Comparison of ENCODE assay signal across 1 cellular context in the genomic region with DNA sequence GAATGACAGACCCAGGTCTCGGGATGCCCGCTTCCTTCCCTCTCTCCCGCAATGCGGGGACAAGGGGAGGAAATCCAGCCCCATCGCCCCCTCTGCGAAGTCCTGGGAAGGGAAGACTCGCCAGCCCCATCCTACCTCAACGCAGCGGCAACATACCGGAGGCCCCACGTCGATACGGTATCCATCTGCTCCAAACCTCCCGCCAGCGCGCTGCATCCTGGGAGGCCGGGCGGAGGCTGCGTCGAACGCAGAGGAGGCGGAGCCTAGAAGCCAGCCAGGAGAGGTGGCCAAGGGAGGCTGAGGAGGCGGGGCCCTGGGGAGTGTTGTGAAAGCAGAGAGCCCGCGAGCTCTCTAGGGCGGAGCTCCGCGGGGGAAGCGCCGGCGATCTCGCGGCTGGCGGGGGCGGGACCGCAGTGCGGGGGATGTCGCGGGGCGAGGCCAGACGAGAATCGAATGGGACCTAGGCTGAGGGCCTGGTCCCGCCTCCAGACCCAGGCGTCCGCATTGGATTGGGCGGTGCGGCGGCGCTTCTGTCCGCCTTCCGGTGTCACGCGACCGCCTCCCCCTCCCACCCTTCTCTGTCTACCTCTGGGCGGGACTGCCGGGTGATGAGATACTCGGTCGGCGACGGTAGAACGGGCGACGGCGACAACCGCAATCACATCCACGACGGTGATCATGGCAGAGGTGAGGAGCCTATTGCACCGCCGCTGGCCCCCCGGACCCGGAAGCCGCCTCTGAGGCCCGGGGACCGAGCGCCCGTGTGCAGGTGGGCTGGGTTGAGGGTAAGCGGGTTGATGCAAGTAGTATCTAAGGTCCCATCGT.
TF ChIP-seq lines count a peak whose summit lies in the region.

A gene (minus strand): TSS at position 219 of the 825 bp plus-strand sequence. CDS start 7,559 bp downstream, outside the sequence.
A gene (plus strand): TSS at position 571 of the 825 bp plus-strand sequence. CDS start 108 bp downstream, at position 679.

TF ChIP-seq in HepG2, 621 proteins besides CTCF, POLR2A, EP300 and RAD21 (continued from another document and continues in another):
- TF ChIP-seq, protein P1, sequence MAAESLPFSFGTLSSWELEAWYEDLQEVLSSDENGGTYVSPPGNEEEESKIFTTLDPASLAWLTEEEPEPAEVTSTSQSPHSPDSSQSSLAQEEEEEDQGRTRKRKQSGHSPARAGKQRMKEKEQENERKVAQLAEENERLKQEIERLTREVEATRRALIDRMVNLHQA (CRISPR knock-in tag; IDR thresholded peaks at IDR 0.05): no peak
- TF ChIP-seq, protein P2, sequence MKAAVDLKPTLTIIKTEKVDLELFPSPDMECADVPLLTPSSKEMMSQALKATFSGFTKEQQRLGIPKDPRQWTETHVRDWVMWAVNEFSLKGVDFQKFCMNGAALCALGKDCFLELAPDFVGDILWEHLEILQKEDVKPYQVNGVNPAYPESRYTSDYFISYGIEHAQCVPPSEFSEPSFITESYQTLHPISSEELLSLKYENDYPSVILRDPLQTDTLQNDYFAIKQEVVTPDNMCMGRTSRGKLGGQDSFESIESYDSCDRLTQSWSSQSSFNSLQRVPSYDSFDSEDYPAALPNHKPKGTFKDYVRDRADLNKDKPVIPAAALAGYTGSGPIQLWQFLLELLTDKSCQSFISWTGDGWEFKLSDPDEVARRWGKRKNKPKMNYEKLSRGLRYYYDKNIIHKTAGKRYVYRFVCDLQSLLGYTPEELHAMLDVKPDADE (CRISPR knock-in tag; IDR thresholded peaks at IDR 0.05): no peak
- TF ChIP-seq, protein P3, sequence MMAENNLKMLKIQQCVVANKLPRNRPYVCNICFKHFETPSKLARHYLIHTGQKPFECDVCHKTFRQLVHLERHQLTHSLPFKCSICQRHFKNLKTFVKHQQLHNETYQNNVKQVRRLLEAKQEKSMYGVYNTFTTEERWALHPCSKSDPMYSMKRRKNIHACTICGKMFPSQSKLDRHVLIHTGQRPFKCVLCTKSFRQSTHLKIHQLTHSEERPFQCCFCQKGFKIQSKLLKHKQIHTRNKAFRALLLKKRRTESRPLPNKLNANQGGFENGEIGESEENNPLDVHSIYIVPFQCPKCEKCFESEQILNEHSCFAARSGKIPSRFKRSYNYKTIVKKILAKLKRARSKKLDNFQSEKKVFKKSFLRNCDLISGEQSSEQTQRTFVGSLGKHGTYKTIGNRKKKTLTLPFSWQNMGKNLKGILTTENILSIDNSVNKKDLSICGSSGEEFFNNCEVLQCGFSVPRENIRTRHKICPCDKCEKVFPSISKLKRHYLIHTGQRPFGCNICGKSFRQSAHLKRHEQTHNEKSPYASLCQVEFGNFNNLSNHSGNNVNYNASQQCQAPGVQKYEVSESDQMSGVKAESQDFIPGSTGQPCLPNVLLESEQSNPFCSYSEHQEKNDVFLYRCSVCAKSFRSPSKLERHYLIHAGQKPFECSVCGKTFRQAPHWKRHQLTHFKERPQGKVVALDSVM (CRISPR knock-in tag; IDR thresholded peaks at IDR 0.05): peak; percentile 45; the same call in 1 of the 2 replicates
- TF ChIP-seq ZNF772 (CRISPR knock-in tag; IDR thresholded peaks at IDR 0.05): no peak
- TF ChIP-seq ZNF235 (CRISPR knock-in tag; IDR thresholded peaks at IDR 0.05; ENCODE audit: borderline replicate concordance): no peak
- no peak for TF ChIP-seq NFATC3 (CRISPR knock-in tag; IDR thresholded peaks at IDR 0.05)
- TF ChIP-seq, protein P4, sequence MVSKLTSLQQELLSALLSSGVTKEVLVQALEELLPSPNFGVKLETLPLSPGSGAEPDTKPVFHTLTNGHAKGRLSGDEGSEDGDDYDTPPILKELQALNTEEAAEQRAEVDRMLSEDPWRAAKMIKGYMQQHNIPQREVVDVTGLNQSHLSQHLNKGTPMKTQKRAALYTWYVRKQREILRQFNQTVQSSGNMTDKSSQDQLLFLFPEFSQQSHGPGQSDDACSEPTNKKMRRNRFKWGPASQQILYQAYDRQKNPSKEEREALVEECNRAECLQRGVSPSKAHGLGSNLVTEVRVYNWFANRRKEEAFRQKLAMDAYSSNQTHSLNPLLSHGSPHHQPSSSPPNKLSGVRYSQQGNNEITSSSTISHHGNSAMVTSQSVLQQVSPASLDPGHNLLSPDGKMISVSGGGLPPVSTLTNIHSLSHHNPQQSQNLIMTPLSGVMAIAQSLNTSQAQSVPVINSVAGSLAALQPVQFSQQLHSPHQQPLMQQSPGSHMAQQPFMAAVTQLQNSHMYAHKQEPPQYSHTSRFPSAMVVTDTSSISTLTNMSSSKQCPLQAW (CRISPR knock-in tag; IDR thresholded peaks at IDR 0.05): 0 out of 2 replicates have a peak, but pooled peaks have one; percentile 25
- TF ChIP-seq, protein P5, sequence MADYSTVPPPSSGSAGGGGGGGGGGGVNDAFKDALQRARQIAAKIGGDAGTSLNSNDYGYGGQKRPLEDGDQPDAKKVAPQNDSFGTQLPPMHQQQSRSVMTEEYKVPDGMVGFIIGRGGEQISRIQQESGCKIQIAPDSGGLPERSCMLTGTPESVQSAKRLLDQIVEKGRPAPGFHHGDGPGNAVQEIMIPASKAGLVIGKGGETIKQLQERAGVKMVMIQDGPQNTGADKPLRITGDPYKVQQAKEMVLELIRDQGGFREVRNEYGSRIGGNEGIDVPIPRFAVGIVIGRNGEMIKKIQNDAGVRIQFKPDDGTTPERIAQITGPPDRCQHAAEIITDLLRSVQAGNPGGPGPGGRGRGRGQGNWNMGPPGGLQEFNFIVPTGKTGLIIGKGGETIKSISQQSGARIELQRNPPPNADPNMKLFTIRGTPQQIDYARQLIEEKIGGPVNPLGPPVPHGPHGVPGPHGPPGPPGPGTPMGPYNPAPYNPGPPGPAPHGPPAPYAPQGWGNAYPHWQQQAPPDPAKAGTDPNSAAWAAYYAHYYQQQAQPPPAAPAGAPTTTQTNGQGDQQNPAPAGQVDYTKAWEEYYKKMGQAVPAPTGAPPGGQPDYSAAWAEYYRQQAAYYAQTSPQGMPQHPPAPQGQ (CRISPR knock-in tag; IDR thresholded peaks at IDR 0.05; ENCODE audit: borderline replicate concordance): no peak
- TF ChIP-seq HDAC1 (CRISPR knock-in tag; IDR thresholded peaks at IDR 0.05): peak; percentile 88
- TF ChIP-seq ZNF775 (CRISPR knock-in tag; IDR thresholded peaks at IDR 0.05; ENCODE audit: borderline replicate concordance): no peak
- no peak for TF ChIP-seq SOX13 (IDR thresholded peaks at IDR 0.05)
- no peak for TF ChIP-seq SOX13 (CRISPR knock-in tag; conservative IDR thresholded peaks at IDR 0.05 in 1 of 2, IDR thresholded peaks at IDR 0.05 in 1 of 2)
- TF ChIP-seq WIZ (CRISPR knock-in tag; IDR thresholded peaks at IDR 0.05): no peak
- TF ChIP-seq, protein P6, sequence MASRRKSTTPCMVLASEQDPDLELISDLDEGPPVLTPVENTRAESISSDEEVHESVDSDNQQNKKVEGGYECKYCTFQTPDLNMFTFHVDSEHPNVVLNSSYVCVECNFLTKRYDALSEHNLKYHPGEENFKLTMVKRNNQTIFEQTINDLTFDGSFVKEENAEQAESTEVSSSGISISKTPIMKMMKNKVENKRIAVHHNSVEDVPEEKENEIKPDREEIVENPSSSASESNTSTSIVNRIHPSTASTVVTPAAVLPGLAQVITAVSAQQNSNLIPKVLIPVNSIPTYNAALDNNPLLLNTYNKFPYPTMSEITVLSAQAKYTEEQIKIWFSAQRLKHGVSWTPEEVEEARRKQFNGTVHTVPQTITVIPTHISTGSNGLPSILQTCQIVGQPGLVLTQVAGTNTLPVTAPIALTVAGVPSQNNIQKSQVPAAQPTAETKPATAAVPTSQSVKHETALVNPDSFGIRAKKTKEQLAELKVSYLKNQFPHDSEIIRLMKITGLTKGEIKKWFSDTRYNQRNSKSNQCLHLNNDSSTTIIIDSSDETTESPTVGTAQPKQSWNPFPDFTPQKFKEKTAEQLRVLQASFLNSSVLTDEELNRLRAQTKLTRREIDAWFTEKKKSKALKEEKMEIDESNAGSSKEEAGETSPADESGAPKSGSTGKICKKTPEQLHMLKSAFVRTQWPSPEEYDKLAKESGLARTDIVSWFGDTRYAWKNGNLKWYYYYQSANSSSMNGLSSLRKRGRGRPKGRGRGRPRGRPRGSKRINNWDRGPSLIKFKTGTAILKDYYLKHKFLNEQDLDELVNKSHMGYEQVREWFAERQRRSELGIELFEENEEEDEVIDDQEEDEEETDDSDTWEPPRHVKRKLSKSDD (CRISPR knock-in tag; IDR thresholded peaks at IDR 0.05; ENCODE audit: low read depth): no peak
- TF ChIP-seq MLLT10 (CRISPR knock-in tag; IDR thresholded peaks at IDR 0.05): no peak
- TF ChIP-seq, protein P7, sequence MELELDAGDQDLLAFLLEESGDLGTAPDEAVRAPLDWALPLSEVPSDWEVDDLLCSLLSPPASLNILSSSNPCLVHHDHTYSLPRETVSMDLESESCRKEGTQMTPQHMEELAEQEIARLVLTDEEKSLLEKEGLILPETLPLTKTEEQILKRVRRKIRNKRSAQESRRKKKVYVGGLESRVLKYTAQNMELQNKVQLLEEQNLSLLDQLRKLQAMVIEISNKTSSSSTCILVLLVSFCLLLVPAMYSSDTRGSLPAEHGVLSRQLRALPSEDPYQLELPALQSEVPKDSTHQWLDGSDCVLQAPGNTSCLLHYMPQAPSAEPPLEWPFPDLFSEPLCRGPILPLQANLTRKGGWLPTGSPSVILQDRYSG (CRISPR knock-in tag; IDR thresholded peaks at IDR 0.05): no peak
- no peak for TF ChIP-seq SMAD1 (CRISPR knock-in tag; IDR thresholded peaks at IDR 0.05; ENCODE audit: borderline replicate concordance, low read depth)
- TF ChIP-seq, protein P8, sequence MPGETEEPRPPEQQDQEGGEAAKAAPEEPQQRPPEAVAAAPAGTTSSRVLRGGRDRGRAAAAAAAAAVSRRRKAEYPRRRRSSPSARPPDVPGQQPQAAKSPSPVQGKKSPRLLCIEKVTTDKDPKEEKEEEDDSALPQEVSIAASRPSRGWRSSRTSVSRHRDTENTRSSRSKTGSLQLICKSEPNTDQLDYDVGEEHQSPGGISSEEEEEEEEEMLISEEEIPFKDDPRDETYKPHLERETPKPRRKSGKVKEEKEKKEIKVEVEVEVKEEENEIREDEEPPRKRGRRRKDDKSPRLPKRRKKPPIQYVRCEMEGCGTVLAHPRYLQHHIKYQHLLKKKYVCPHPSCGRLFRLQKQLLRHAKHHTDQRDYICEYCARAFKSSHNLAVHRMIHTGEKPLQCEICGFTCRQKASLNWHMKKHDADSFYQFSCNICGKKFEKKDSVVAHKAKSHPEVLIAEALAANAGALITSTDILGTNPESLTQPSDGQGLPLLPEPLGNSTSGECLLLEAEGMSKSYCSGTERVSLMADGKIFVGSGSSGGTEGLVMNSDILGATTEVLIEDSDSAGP (CRISPR knock-in tag; IDR thresholded peaks at IDR 0.05; ENCODE audit: borderline replicate concordance): peak; percentile 46; the same call in 1 of the 2 replicates
- TF ChIP-seq, protein P9, sequence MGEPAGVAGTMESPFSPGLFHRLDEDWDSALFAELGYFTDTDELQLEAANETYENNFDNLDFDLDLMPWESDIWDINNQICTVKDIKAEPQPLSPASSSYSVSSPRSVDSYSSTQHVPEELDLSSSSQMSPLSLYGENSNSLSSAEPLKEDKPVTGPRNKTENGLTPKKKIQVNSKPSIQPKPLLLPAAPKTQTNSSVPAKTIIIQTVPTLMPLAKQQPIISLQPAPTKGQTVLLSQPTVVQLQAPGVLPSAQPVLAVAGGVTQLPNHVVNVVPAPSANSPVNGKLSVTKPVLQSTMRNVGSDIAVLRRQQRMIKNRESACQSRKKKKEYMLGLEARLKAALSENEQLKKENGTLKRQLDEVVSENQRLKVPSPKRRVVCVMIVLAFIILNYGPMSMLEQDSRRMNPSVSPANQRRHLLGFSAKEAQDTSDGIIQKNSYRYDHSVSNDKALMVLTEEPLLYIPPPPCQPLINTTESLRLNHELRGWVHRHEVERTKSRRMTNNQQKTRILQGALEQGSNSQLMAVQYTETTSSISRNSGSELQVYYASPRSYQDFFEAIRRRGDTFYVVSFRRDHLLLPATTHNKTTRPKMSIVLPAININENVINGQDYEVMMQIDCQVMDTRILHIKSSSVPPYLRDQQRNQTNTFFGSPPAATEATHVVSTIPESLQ (CRISPR knock-in tag; conservative IDR thresholded peaks at IDR 0.05): no peak
- peak; percentile 41; the same call in 1 of the 2 replicates for TF ChIP-seq ZNF501 (CRISPR knock-in tag; IDR thresholded peaks at IDR 0.05)
- TF ChIP-seq SMAD3 (CRISPR knock-in tag; IDR thresholded peaks at IDR 0.05): peak; percentile 21; the same call in 1 of the 2 replicates
- TF ChIP-seq KLF16 (CRISPR knock-in tag; IDR thresholded peaks at IDR 0.05): 0 out of 4 replicates have a peak, but pooled peaks of 1 of the 2 experiments have one; percentile 45
- TF ChIP-seq, protein P10, sequence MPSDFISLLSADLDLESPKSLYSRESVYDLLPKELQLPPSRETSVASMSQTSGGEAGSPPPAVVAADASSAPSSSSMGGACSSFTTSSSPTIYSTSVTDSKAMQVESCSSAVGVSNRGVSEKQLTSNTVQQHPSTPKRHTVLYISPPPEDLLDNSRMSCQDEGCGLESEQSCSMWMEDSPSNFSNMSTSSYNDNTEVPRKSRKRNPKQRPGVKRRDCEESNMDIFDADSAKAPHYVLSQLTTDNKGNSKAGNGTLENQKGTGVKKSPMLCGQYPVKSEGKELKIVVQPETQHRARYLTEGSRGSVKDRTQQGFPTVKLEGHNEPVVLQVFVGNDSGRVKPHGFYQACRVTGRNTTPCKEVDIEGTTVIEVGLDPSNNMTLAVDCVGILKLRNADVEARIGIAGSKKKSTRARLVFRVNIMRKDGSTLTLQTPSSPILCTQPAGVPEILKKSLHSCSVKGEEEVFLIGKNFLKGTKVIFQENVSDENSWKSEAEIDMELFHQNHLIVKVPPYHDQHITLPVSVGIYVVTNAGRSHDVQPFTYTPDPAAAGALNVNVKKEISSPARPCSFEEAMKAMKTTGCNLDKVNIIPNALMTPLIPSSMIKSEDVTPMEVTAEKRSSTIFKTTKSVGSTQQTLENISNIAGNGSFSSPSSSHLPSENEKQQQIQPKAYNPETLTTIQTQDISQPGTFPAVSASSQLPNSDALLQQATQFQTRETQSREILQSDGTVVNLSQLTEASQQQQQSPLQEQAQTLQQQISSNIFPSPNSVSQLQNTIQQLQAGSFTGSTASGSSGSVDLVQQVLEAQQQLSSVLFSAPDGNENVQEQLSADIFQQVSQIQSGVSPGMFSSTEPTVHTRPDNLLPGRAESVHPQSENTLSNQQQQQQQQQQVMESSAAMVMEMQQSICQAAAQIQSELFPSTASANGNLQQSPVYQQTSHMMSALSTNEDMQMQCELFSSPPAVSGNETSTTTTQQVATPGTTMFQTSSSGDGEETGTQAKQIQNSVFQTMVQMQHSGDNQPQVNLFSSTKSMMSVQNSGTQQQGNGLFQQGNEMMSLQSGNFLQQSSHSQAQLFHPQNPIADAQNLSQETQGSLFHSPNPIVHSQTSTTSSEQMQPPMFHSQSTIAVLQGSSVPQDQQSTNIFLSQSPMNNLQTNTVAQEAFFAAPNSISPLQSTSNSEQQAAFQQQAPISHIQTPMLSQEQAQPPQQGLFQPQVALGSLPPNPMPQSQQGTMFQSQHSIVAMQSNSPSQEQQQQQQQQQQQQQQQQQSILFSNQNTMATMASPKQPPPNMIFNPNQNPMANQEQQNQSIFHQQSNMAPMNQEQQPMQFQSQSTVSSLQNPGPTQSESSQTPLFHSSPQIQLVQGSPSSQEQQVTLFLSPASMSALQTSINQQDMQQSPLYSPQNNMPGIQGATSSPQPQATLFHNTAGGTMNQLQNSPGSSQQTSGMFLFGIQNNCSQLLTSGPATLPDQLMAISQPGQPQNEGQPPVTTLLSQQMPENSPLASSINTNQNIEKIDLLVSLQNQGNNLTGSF (CRISPR knock-in tag; IDR thresholded peaks at IDR 0.05): no peak
- 0 out of 2 replicates have a peak, but pooled peaks have one; percentile 48 for TF ChIP-seq IRX3 (CRISPR knock-in tag; IDR thresholded peaks at IDR 0.05; ENCODE audit: borderline replicate concordance, low read depth)
- no peak for TF ChIP-seq ZBTB8A (CRISPR knock-in tag; IDR thresholded peaks at IDR 0.05; ENCODE audit: borderline replicate concordance, low read depth)
- no peak; the same call in 1 of the 2 replicates for TF ChIP-seq ZFY (CRISPR knock-in tag; IDR thresholded peaks at IDR 0.05)
- no peak for TF ChIP-seq PAWR (CRISPR knock-in tag; IDR thresholded peaks at IDR 0.05; ENCODE audit: borderline replicate concordance)
